ENCODE assay signal across 10 cellular contexts in genomic region chr15:56042982-56043980, GRCh38. TPM values are rescaled to one million over a fixed set of nuclear protein-coding genes. Genes with fewer than 3 reads are reported as not detected.
DNase-seq lines count a peak whose midpoint lies in the region; ATAC-seq, FAIRE-seq and TF ChIP-seq lines count a peak whose summit lies in the region.
"Had no signal": no experiment of that assay in that cellular context is flagged by ENCODE, and none has a peak within 500 bp of the region (broad histone marks: within the 10 kb centered on the region; RNA-seq: fewer than 3 reads in every experiment).

No MANE protein-coding gene starts in this region.

- TF ChIP-seq CTCF in breast epithelium (IDR thresholded peaks at IDR 0.05) (no peak), gastroesophageal sphincter (IDR thresholded peaks at IDR 0.05) (no peak), osteocyte (IDR thresholded peaks at IDR 0.05) (no peak)

- ATAC-seq in T-helper 17 cell (peak; percentile 82), gastroesophageal sphincter (no peak)
- ATAC-seq in stimulated activated naive B cell treated with anti-CD40 and anti-IgM and Interleukin-4, amounts not matched to agents 10 μg/mL and 1 μg/mL and 100 μg/mL, for 72 hours (replicated peaks) = peak; percentile 89 to 90

- TF ChIP-seq EP300 in gastroesophageal sphincter (IDR thresholded peaks at IDR 0.05) = no peak

- H3K27me3 ChIP-seq in breast epithelium (no peaks in the 10 kb centered on the region), gastroesophageal sphincter (no peaks in the 10 kb centered on the region)
- H3K27me3 ChIP-seq: upper lobe of left lung had no signal

- H3K27me3 Mint-ChIP-seq in T-helper 17 cell (no peaks in the 10 kb centered on the region), osteocyte (ENCODE audit: unreplicated experiment) (no peaks in the 10 kb centered on the region)
- peaks cover 6 to 10% of the 10 kb centered on the region in 2 donors for H3K27me3 Mint-ChIP-seq in stimulated activated naive B cell treated with anti-CD40 and anti-IgM and Interleukin-4, amounts not matched to agents 10 μg/mL and 1 μg/mL and 100 μg/mL, for 72 hours

- intact Hi-C loops in breast epithelium (cut with DNase I; ENCODE audit: low total_unique reads) = no loop called here

- WGBS in gastroesophageal sphincter (ENCODE audit: low coverage in 1 of 2), 2 donors = 70 to 86% methylated on average over 5 to 7 of the region's 8 CpGs

- TF ChIP-seq POLR2A in breast epithelium (IDR thresholded peaks at IDR 0.05) = no peak
- no peak for TF ChIP-seq POLR2A in gastroesophageal sphincter (IDR thresholded peaks at IDR 0.05)

- H3K9me3 ChIP-seq in T-helper 17 cell (ENCODE audit: control insufficient read depth, low read length, poor library complexity, severe bottlenecking) (peaks cover 2% of the 10 kb centered on the region), breast epithelium (no peaks in the 10 kb centered on the region), gastroesophageal sphincter (no peaks in the 10 kb centered on the region)
- H3K9me3 ChIP-seq: upper lobe of left lung had no signal

- H3K36me3 Mint-ChIP-seq in T-helper 17 cell (ENCODE audit: low read depth) (peaks cover 4% of the 10 kb centered on the region), osteocyte (ENCODE audit: unreplicated experiment) (no peaks in the 10 kb centered on the region)
- H3K36me3 Mint-ChIP-seq in stimulated activated naive B cell treated with anti-CD40 and anti-IgM and Interleukin-4, amounts not matched to agents 10 μg/mL and 1 μg/mL and 100 μg/mL, for 72 hours = peaks cover 0 to 8% of the 10 kb centered on the region in 2 donors

- peak overlapping the region; percentile 89 for H3K4me3 Mint-ChIP-seq in T-helper 17 cell
- H3K4me3 Mint-ChIP-seq in stimulated activated naive B cell treated with anti-CD40 and anti-IgM and Interleukin-4, amounts not matched to agents 10 μg/mL and 1 μg/mL and 100 μg/mL, for 72 hours = peak overlapping the region in 1 of 2 donors; percentile 18
- no peak overlapping the region for H3K4me3 Mint-ChIP-seq in osteocyte (ENCODE audit: unreplicated experiment)

- peak; percentile 65 for DNase-seq in activated CD8-positive, alpha-beta memory T cell treated with anti-CD3 and anti-CD28 coated beads for 24 hours
- no peak for DNase-seq in activated CD8-positive, alpha-beta memory T cell treated with anti-CD3 and anti-CD28 coated beads, Interleukin-2, amount 50 U/mL, for 48 hours
- DNase-seq in T-helper 17 cell (peak in 2 of 3 donors; percentile 24 to 32), breast epithelium (ENCODE audit: low spot score in 2 of 2) (no peak), urothelium cell line (ENCODE audit: low spot score) (no peak), osteocyte (ENCODE audit: extremely low spot score, unreplicated experiment) (no peak)
- peak; percentile 27 for DNase-seq in stimulated activated naive B cell treated with anti-CD40 and anti-IgM and Interleukin-4, amounts not matched to agents 10 μg/mL and 1 μg/mL and 100 μg/mL, for 72 hours
- DNase-seq: NCI-H1048, upper lobe of left lung had no signal

- H3K4me1 Mint-ChIP-seq in T-helper 17 cell = peaks cover 27% of the 10 kb centered on the region
- peaks cover 14 to 20% of the 10 kb centered on the region in 2 donors for H3K4me1 Mint-ChIP-seq in stimulated activated naive B cell treated with anti-CD40 and anti-IgM and Interleukin-4, amounts not matched to agents 10 μg/mL and 1 μg/mL and 100 μg/mL, for 72 hours
- peaks cover 13% of the 10 kb centered on the region for H3K4me1 Mint-ChIP-seq in osteocyte (ENCODE audit: unreplicated experiment)

- H3K9me3 Mint-ChIP-seq in stimulated activated naive B cell treated with anti-CD40 and anti-IgM and Interleukin-4, amounts not matched to agents 10 μg/mL and 1 μg/mL and 100 μg/mL, for 72 hours = peaks cover 6 to 9% of the 10 kb centered on the region in 2 donors
- peaks cover 8% of the 10 kb centered on the region for H3K9me3 Mint-ChIP-seq in osteocyte (ENCODE audit: unreplicated experiment)

- H3K27ac Mint-ChIP-seq in T-helper 17 cell (peak overlapping the region; percentile 99), osteocyte (ENCODE audit: unreplicated experiment) (no peak overlapping the region)
- H3K27ac Mint-ChIP-seq in stimulated activated naive B cell treated with anti-CD40 and anti-IgM and Interleukin-4, amounts not matched to agents 10 μg/mL and 1 μg/mL and 100 μg/mL, for 72 hours = peak overlapping the region; percentile 43

- H3K36me3 ChIP-seq in breast epithelium (no peaks in the 10 kb centered on the region), gastroesophageal sphincter (no peaks in the 10 kb centered on the region)
- H3K36me3 ChIP-seq: upper lobe of left lung had no signal

- H3K4me3 ChIP-seq in breast epithelium = no peak overlapping the region
- no peak overlapping the region for H3K4me3 ChIP-seq in gastroesophageal sphincter

- H3K27ac ChIP-seq in breast epithelium (peak overlapping the region; percentile 13 to 31), gastroesophageal sphincter (no peak overlapping the region)

- H3K4me1 ChIP-seq in breast epithelium (no peaks in the 10 kb centered on the region), gastroesophageal sphincter (peaks cover 0 to 12% (median 0%) of the 10 kb centered on the region in 3 donors)

- FAIRE-seq in urothelium cell line (lab: Jason Lieb, UNC) = no peak

RNA-seq across cellular contexts. Expression of gene NEDD4, which starts 49.9 kb away (rescaled TPM):
- total RNA-seq in T-helper 17 cell (10 to 100 TPM in 1 of 2 donors, 1 to 10 TPM in 1; 7.2 to 11.1 TPM), breast epithelium (10 to 100 TPM; 13.0 to 19.6 (median 19.3) TPM), gastroesophageal sphincter (10 to 100 TPM; 26.8 to 43.9 (median 40.0) TPM), osteocyte (23.9 and 24.1 TPM in 2 replicates)

Comparison
In these comparisons a context has a peak if more than half of its experiments do, and no peak if none do; other contexts are left out.
1. DNase-seq: peak in activated CD8-positive, alpha-beta memory T cell treated with anti-CD3 and anti-CD28 coated beads for 24 hours (single experiment), T-helper 17 cell (2 of 3) and stimulated activated naive B cell treated with anti-CD40 and anti-IgM and Interleukin-4, amounts not matched to agents 10 μg/mL and 1 μg/mL and 100 μg/mL, for 72 hours (single experiment); none in activated CD8-positive, alpha-beta memory T cell treated with anti-CD3 and anti-CD28 coated beads, Interleukin-2, amount 50 U/mL, for 48 hours (single experiment), breast epithelium (0 of 2), urothelium cell line (single experiment) and osteocyte (single experiment).
2. H3K27ac ChIP-seq: peak in breast epithelium (2 of 2); none in gastroesophageal sphincter (0 of 4).